In the genomic region with DNA sequence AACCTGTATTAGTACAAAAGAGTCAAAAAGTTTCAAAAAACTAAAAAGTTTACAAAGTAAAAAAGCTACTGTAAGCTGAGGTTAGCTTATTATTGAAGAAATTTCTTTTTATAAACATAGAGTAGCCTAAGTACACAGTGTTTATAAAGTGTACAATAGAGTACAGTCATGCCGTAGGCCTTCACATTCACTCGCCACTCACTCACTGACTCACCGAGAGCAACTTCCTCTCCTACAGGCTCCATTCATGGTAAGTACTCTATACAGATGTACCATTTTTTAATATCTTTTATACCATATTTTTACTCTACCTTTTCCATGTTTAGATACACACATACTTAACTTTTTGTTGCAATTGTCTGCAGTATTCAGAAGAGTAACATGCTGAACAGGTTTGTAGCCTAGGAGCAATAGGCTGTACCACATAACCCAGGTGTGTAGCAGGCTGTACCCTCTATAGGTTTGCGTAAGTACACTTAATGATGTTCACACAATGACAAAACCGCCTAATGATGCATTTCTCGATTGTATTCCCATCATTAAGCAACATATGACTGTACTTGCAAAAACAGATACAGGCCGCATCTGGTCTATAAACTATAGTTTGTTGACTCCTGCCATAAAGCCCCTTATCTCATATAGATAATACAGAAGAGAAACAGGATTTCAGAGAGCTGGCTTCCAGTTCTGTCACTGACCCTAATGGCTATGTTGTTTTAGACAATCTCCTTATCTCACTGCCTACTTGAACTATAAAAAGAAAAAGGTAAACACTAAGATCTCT, we compare ENCODE assay signal across 12 cellular contexts.
A peak's percentile ranks its signal among the peaks of the same experiment; 100 is the strongest.
DNase-seq lines count a peak whose midpoint lies in the region; ATAC-seq, FAIRE-seq and TF ChIP-seq lines count a peak whose summit lies in the region.
"Had no signal": no experiment of that assay in that cellular context is flagged by ENCODE, and none has a peak within 500 bp of the region (broad histone marks: within the 10 kb centered on the region; RNA-seq: fewer than 3 reads in every experiment).

No MANE protein-coding gene starts in this region.

- H3K36me3 ChIP-seq in small intestine (ENCODE audit: control insufficient read depth in 2 of 2, insufficient read depth in 2 of 2, low read length in 2 of 2): no peaks in the 10 kb centered on the region

- DNase-seq in HFFc6: peak; percentile 78
- DNase-seq in fibroblast of the conjunctiva (ENCODE audit: low read depth): peak; percentile 52
- DNase-seq in small intestine: peak; percentile 77
- no peak for DNase-seq in KG1 (lab: John Stamatoyannopoulos, UW)
- no peak for DNase-seq in stimulated activated naive CD4-positive, alpha-beta T cell treated with Interleukin-2 at 50 U/mL for 16 hours (lab: John Stamatoyannopoulos, UW)
- no peak for DNase-seq in left lobe of liver (ENCODE audit: low spot score)
- DNase-seq: activated CD4-positive, alpha-beta T cell treated with anti-CD3 and anti-CD28 coated beads, Interleukin-2, amount 50 U/mL, for 1 hour; Karpas-422; NCI-H446; stimulated activated CD4-positive, alpha-beta T cell treated with anti-CD3 and anti-CD28 coated beads, Interleukin-2, amount 100 ng/mL, for 48 hours had no signal

- peaks cover 23% of the 10 kb centered on the region for H3K4me1 Mint-ChIP-seq in HFFc6 (ENCODE audit: low read depth)
- H3K4me1 Mint-ChIP-seq: activated naive CD4-positive, alpha-beta T cell treated with anti-CD3 and anti-CD28 coated beads, Interleukin-2, amount 50 U/mL, for 24 hours had no signal

- ATAC-seq in SK-N-SH treated with all-trans-retinoic acid at 6 μM for 48 hours (peak; percentile 54), left lobe of liver (no peak)

- no peaks in the 10 kb centered on the region for H3K27me3 Mint-ChIP-seq in HFFc6 (ENCODE audit: insufficient read depth)
- H3K27me3 Mint-ChIP-seq: activated naive CD4-positive, alpha-beta T cell treated with anti-CD3 and anti-CD28 coated beads, Interleukin-2, amount 50 U/mL, for 24 hours had no signal

- peaks cover 7% of the 10 kb centered on the region for H3K36me3 Mint-ChIP-seq in HFFc6 (ENCODE audit: low read depth)
- H3K36me3 Mint-ChIP-seq: activated naive CD4-positive, alpha-beta T cell treated with anti-CD3 and anti-CD28 coated beads, Interleukin-2, amount 50 U/mL, for 24 hours had no signal

- FAIRE-seq in small intestine (lab: Jason Lieb, UNC): no peak

- TF ChIP-seq CTCF in HFFc6 (IDR thresholded peaks at IDR 0.05): no peak

- no peak overlapping the region for H3K4me3 ChIP-seq in small intestine (ENCODE audit: low read depth in 1 of 2, low read length in 2 of 2)

- H3K27ac ChIP-seq in small intestine (ENCODE audit: low read depth in 1 of 2, low read length in 1 of 2): no peak overlapping the region

- H3K9me3 ChIP-seq in small intestine (ENCODE audit: control insufficient read depth, low read depth): no peaks in the 10 kb centered on the region

- no peaks in the 10 kb centered on the region for H3K27me3 ChIP-seq in small intestine (ENCODE audit: control insufficient read depth in 2 of 2, insufficient read depth in 2 of 2, low read length in 2 of 2)

- WGBS in small intestine, 3 donors: 19 to 48% (median 42%) methylated on average over 7 of the region's 7 CpGs

- no peaks in the 10 kb centered on the region for H3K4me1 ChIP-seq in small intestine (ENCODE audit: control insufficient read depth in 2 of 2, insufficient read depth in 1 of 2, low read depth in 1 of 2, low read length in 1 of 2)

- H3K4me3 Mint-ChIP-seq in HFFc6: no peak overlapping the region
- H3K4me3 Mint-ChIP-seq: activated naive CD4-positive, alpha-beta T cell treated with anti-CD3 and anti-CD28 coated beads, Interleukin-2, amount 50 U/mL, for 24 hours had no signal

- H3K27ac Mint-ChIP-seq in HFFc6: no peak overlapping the region
- H3K27ac Mint-ChIP-seq: activated naive CD4-positive, alpha-beta T cell treated with anti-CD3 and anti-CD28 coated beads, Interleukin-2, amount 50 U/mL, for 24 hours had no signal

- H3K9me3 Mint-ChIP-seq in HFFc6: peaks cover 14% of the 10 kb centered on the region
- H3K9me3 Mint-ChIP-seq: activated naive CD4-positive, alpha-beta T cell treated with anti-CD3 and anti-CD28 coated beads, Interleukin-2, amount 50 U/mL, for 24 hours had no signal

TF ChIP-seq in SK-N-SH treated with all-trans-retinoic acid at 6 μM for 48 hours, 23 proteins besides CTCF, POLR2A, EP300 and RAD21:
- TF ChIP-seq ZC3H10 (CRISPR knock-in tag; IDR thresholded peaks at IDR 0.05): no peak
- no peak for TF ChIP-seq PPARA (CRISPR knock-in tag; IDR thresholded peaks at IDR 0.05; ENCODE audit: borderline replicate concordance)
- TF ChIP-seq SNAI2 (CRISPR knock-in tag; IDR thresholded peaks at IDR 0.05): no peak
- no peak for TF ChIP-seq TOX (CRISPR knock-in tag; IDR thresholded peaks at IDR 0.05; ENCODE audit: borderline replicate concordance)
- TF ChIP-seq ISL1 (CRISPR knock-in tag; IDR thresholded peaks at IDR 0.05): no peak
- TF ChIP-seq ZNF8 (CRISPR knock-in tag; IDR thresholded peaks at IDR 0.05): no peak
- no peak for TF ChIP-seq ZFP3 (CRISPR knock-in tag; IDR thresholded peaks at IDR 0.05)
- TF ChIP-seq, protein P1, sequence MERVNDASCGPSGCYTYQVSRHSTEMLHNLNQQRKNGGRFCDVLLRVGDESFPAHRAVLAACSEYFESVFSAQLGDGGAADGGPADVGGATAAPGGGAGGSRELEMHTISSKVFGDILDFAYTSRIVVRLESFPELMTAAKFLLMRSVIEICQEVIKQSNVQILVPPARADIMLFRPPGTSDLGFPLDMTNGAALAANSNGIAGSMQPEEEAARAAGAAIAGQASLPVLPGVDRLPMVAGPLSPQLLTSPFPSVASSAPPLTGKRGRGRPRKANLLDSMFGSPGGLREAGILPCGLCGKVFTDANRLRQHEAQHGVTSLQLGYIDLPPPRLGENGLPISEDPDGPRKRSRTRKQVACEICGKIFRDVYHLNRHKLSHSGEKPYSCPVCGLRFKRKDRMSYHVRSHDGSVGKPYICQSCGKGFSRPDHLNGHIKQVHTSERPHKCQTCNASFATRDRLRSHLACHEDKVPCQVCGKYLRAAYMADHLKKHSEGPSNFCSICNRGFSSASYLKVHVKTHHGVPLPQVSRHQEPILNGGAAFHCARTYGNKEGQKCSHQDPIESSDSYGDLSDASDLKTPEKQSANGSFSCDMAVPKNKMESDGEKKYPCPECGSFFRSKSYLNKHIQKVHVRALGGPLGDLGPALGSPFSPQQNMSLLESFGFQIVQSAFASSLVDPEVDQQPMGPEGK (CRISPR knock-in tag; IDR thresholded peaks at IDR 0.05; ENCODE audit: borderline replicate concordance): no peak
- no peak for TF ChIP-seq BACH2 (CRISPR knock-in tag; IDR thresholded peaks at IDR 0.05; ENCODE audit: borderline replicate concordance)
- TF ChIP-seq, protein P2, sequence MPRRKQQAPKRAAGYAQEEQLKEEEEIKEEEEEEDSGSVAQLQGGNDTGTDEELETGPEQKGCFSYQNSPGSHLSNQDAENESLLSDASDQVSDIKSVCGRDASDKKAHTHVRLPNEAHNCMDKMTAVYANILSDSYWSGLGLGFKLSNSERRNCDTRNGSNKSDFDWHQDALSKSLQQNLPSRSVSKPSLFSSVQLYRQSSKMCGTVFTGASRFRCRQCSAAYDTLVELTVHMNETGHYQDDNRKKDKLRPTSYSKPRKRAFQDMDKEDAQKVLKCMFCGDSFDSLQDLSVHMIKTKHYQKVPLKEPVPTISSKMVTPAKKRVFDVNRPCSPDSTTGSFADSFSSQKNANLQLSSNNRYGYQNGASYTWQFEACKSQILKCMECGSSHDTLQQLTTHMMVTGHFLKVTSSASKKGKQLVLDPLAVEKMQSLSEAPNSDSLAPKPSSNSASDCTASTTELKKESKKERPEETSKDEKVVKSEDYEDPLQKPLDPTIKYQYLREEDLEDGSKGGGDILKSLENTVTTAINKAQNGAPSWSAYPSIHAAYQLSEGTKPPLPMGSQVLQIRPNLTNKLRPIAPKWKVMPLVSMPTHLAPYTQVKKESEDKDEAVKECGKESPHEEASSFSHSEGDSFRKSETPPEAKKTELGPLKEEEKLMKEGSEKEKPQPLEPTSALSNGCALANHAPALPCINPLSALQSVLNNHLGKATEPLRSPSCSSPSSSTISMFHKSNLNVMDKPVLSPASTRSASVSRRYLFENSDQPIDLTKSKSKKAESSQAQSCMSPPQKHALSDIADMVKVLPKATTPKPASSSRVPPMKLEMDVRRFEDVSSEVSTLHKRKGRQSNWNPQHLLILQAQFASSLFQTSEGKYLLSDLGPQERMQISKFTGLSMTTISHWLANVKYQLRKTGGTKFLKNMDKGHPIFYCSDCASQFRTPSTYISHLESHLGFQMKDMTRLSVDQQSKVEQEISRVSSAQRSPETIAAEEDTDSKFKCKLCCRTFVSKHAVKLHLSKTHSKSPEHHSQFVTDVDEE (CRISPR knock-in tag; IDR thresholded peaks at IDR 0.05): no peak
- TF ChIP-seq RARB (CRISPR knock-in tag; IDR thresholded peaks at IDR 0.05): no peak
- TF ChIP-seq ZNF565 (CRISPR knock-in tag; conservative IDR thresholded peaks at IDR 0.05; ENCODE audit: low read depth): no peak

Comparison
In these comparisons a context has a peak if more than half of its experiments do, and no peak if none do; other contexts are left out.
1. DNase-seq: peak in HFFc6 (single experiment), fibroblast of the conjunctiva (single experiment) and small intestine (single experiment); none in KG1 (single experiment), stimulated activated naive CD4-positive, alpha-beta T cell treated with Interleukin-2 at 50 U/mL for 16 hours (single experiment) and left lobe of liver (single experiment).